ENCODE assay signal across 8 cellular contexts in the genomic region with DNA sequence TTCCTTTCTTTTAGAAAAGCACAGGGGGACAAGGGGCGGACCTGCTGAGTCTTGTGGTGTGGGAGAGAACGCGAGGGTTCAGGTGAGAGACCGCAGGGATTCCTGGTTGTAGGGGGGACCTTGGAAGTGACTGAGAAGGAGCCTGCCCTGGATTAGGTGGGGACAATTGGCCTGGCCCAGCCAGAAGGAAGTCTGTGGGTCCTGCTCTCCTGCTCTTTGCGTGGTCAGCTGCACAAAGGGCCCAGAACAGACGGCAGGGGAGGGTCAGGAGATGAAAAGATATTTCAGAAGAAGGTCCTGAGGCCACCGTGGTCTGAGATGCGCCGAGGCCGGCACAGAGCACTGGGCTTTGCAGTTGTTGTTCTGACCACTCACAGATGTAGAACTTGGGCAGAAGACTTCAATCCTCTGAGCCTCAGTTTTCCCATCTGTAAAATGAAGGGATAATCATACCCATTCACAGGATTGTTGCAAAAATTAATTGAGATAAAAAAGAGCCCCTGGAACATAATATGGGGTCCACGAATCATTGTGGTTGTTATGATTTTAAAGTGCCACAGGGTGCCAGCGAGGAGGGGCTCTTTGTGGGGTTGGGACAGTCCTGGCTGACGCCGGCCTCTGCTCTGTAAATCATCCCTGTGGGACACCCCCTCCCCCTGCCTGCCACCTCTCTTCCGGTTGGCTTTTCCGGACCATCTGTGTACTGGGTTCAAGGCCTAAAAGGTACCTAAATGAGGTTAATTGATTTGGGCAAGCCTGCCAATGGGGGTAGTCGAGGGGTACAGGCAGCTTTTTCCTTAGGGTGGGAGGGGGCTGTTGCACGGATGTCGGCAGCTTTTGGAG. TPM values are rescaled to one million over a fixed set of nuclear protein-coding genes. Genes with fewer than 3 reads are reported as not detected.
A peak's percentile ranks its signal among the peaks of the same experiment; 100 is the strongest.
DNase-seq lines count a peak whose midpoint lies in the region; ATAC-seq and TF ChIP-seq lines count a peak whose summit lies in the region.

No MANE protein-coding gene starts in this region.

- TF ChIP-seq POLR2A in adrenal gland (IDR thresholded peaks at IDR 0.05): no peak

- in situ Hi-C loops in KBM-7 (cut with MboI; ENCODE audit: low pct_unique_long_range_greater_than_20kb, low sequenced_read_pairs): no loop called here

- no peak overlapping the region for H3K27ac Mint-ChIP-seq in chondrocyte (ENCODE audit: unreplicated experiment)
- H3K27ac Mint-ChIP-seq in natural killer cell: peak overlapping the region; percentile 93 to 94

- H3K4me1 Mint-ChIP-seq in chondrocyte (ENCODE audit: low read depth) (peaks cover 51% of the 10 kb centered on the region), natural killer cell (peaks cover 70% of the 10 kb centered on the region in 2 donors)

- POLR2A ChIA-PET in BJ (lab: Charles Lee): no interaction called here

- no peak for TF ChIP-seq CTCF in BJ (IDR thresholded peaks at IDR 0.05; ENCODE audit: insufficient read depth, low read depth, low read length)
- TF ChIP-seq CTCF in chondrocyte (IDR thresholded peaks at IDR 0.05): no peak
- TF ChIP-seq CTCF in natural killer cell (IDR thresholded peaks at IDR 0.05): no peak
- TF ChIP-seq CTCF in adrenal gland (IDR thresholded peaks at IDR 0.05): no peak

- intact Hi-C loops in natural killer cell (cut with micrococcal nuclease): loop anchor here (5.0 kb wide), 1 partner anchor 56 kb away; no protein-coding TSS in a partner anchor
- intact Hi-C loops in adrenal gland (cut with DNase I): loop anchor here in 1 of 2 donors (10.0 kb wide), 1 partner anchor 53 kb away; no protein-coding TSS in a partner anchor

- H3K27me3 Mint-ChIP-seq in chondrocyte (ENCODE audit: low read depth) (no peaks in the 10 kb centered on the region), natural killer cell (ENCODE audit: low read depth in 2 of 2) (no peaks in the 10 kb centered on the region)

- H3K36me3 ChIP-seq in BJ (ENCODE audit: control insufficient read depth, insufficient read depth, low read length) (no peaks in the 10 kb centered on the region), KOPT-K1 (ENCODE audit: insufficient read depth, low read length) (no peaks in the 10 kb centered on the region), adrenal gland (replicated peaks in 1 of 2) (no peaks in the 10 kb centered on the region)

- H3K4me3 ChIP-seq in BJ (ENCODE audit: low read depth, low read length): peak overlapping the region; percentile 82
- peak overlapping the region in 1 of 4 donors; percentile 94 for H3K4me3 ChIP-seq in adrenal gland

- no peaks in the 10 kb centered on the region for H3K9me3 Mint-ChIP-seq in chondrocyte (ENCODE audit: low read depth)
- H3K9me3 Mint-ChIP-seq in natural killer cell: no peaks in the 10 kb centered on the region

- ATAC-seq in natural killer cell: no peak
- ATAC-seq in HG02610 (IDR thresholded peaks at IDR 0.05; ENCODE audit: unreplicated experiment): no peak
- ATAC-seq in HG02571 (IDR thresholded peaks at IDR 0.05; ENCODE audit: unreplicated experiment): no peak

- H3K27me3 ChIP-seq in BJ (ENCODE audit: control insufficient read depth, insufficient read depth, low read length): no peaks in the 10 kb centered on the region
- no peaks in the 10 kb centered on the region for H3K27me3 ChIP-seq in adrenal gland

- H3K9me3 ChIP-seq in KOPT-K1 (ENCODE audit: insufficient read depth, low read length, poor library complexity, severe bottlenecking) (no peaks in the 10 kb centered on the region), adrenal gland (replicated peaks in 1 of 3) (no peaks in the 10 kb centered on the region)

- peaks cover 14 to 39% of the 10 kb centered on the region in 2 donors for H3K4me1 ChIP-seq in adrenal gland (replicated peaks in 1 of 2)

- DNase-seq in BJ (ENCODE audit: low read depth) (no peak), chondrocyte (ENCODE audit: low spot score) (no peak), natural killer cell (no peak), adrenal gland (no peak), KBM-7 (no peak)

- H3K27ac ChIP-seq in KOPT-K1 (ENCODE audit: low read depth, low read length, poor library complexity, severe bottlenecking) (peak overlapping the region; percentile 73), adrenal gland (peak overlapping the region in 2 of 5 donors; percentile 15 to 21)

- peak overlapping the region; percentile 69 for H3K4me3 Mint-ChIP-seq in chondrocyte (ENCODE audit: unreplicated experiment)
- H3K4me3 Mint-ChIP-seq in natural killer cell: peak overlapping the region; percentile 95

- WGBS in adrenal gland, 4 donors: 59 to 69% (median 65%) methylated on average over 16 to 19 of the region's 19 CpGs

- CTCF ChIA-PET in BJ (lab: Yijun Ruan, JAX): interaction anchor here (1.4 to 2.4 kb wide), 3 partner anchors 8 to 60 kb away, joined by 5 to 8 read pairs (median 5); no protein-coding TSS in a partner anchor

- H3K36me3 Mint-ChIP-seq in chondrocyte (ENCODE audit: low read depth): no peaks in the 10 kb centered on the region
- H3K36me3 Mint-ChIP-seq in natural killer cell: no peaks in the 10 kb centered on the region

RNA-seq across cellular contexts. Expression of gene LPIN1, which starts 1.8 kb away (rescaled TPM):
- polyA plus RNA-seq in BJ (2011; rRNA removed) (20.7 and 20.8 TPM in 2 replicates), adrenal gland (10 to 100 TPM; 17.0 to 58.3 (median 23.3) TPM)
- polyA minus RNA-seq in BJ (2011; rRNA and poly(A)+ RNA removed): 13.2 and 15.8 TPM in 2 replicates
- total RNA-seq in chondrocyte (16.2 to 20.5 TPM (median 17.5 TPM) in 3 replicates), natural killer cell (100 to 1,000 TPM in 2 of 3 donors, 10 to 100 TPM in 1; 95.0 to 122 (median 118) TPM), adrenal gland (10 to 100 TPM; 19.9 to 53.4 (median 36.8) TPM)
